Comparison of ENCODE assay signal across 10 cellular contexts in the genomic region with DNA sequence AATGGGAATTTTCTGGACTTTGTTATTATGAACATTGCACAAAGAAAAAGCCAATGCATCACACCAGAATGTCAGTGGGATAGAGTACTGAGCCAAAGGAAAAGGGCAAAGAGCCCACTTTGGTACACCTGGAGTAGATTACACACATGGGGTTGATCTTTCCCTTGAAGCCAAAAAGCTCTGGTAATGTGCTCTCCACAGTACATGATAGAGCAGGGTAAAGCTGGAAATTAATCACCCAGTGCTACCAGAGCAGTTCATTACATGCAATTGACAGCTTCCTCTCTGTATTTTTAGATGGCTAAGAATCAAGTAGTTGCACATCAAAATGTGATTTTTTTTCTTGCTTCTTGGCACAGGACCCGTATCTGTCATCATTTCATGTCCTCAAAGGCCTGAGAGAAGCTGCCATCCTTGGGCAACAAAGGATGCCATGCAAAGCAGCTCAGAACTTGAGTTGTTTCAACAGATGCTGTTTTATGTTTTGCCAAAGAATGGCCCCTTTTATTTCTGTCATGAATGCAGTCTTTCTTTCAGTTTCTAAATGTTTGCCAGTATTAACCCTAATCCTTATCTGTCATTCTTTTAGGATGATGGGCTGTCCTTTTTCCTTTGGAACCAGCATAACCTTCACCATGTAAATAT.
DNase-seq lines count a peak whose midpoint lies in the region; ATAC-seq and TF ChIP-seq lines count a peak whose summit lies in the region.
"Had no signal": no experiment of that assay in that cellular context is flagged by ENCODE, and none has a peak within 500 bp of the region (broad histone marks: within the 10 kb centered on the region; RNA-seq: fewer than 3 reads in every experiment).

No MANE protein-coding gene starts in this region.

- peak overlapping the region; percentile 71 to 87 (median 75) for H3K27ac Mint-ChIP-seq in nephron
- H3K27ac Mint-ChIP-seq: CD4-positive, alpha-beta T cell had no signal

- DNase-seq in astrocyte of the hippocampus (ENCODE audit: low read depth, low spot score) (peak; percentile 53), NCI-H1436 (lab: John Stamatoyannopoulos, UW) (no peak), ecto neural progenitor cell (ENCODE audit: low spot score) (no peak), NCI-H1092 treated with DMSO at 0.1 percent for 48 hours (lab: John Stamatoyannopoulos, UW) (no peak)
- DNase-seq: CD4-positive, alpha-beta T cell; stimulated activated CD8-positive, alpha-beta memory T cell treated with anti-CD3 and anti-CD28 coated beads, Interleukin-4, amount 100 ng/mL, for 48 hours had no signal

- H3K27me3 Mint-ChIP-seq in nephron (ENCODE audit: low read depth) = no peaks in the 10 kb centered on the region
- H3K27me3 Mint-ChIP-seq: CD4-positive, alpha-beta T cell had no signal

- ATAC-seq in GM18502 (IDR thresholded peaks at IDR 0.05; ENCODE audit: poor library complexity, unreplicated experiment) (peak; percentile 64), HG03135 (IDR thresholded peaks at IDR 0.05; ENCODE audit: unreplicated experiment) (peak; percentile 42), GM18868 (IDR thresholded peaks at IDR 0.05; ENCODE audit: unreplicated experiment) (no peak)

- TF ChIP-seq CTCF in nephron (IDR thresholded peaks at IDR 0.05; ENCODE audit: unreplicated experiment in 3 of 3) = no peak

- no peak overlapping the region for H3K4me3 Mint-ChIP-seq in nephron
- H3K4me3 Mint-ChIP-seq: CD4-positive, alpha-beta T cell had no signal

- no peaks in the 10 kb centered on the region for H3K36me3 Mint-ChIP-seq in nephron (ENCODE audit: low read depth)

- H3K9me3 Mint-ChIP-seq in nephron = peaks cover 2% of the 10 kb centered on the region
- H3K9me3 Mint-ChIP-seq: CD4-positive, alpha-beta T cell had no signal

- peaks cover 56% of the 10 kb centered on the region for H3K4me1 Mint-ChIP-seq in nephron
